In the genomic region with DNA sequence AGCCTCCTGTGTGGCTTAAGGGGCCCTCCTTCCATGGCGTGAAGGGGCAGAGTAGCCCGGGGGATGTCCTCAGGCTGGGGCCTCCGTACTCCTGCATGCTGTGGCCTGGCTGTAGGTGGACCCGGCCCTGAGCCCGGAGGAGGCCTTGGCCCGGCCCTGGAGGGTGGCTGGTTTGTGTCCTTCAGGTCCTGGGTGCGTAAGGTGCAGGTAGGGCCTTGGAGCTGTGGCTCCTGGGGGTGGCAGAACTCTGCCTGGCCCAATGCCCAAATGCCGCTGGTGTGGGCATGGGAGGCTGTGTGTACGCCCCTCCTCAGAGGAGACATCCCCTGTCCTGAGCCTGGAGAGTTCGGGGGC, we compare ENCODE assay signal across 19 cellular contexts. TPM values are rescaled to one million over a fixed set of nuclear protein-coding genes. Genes with fewer than 3 reads are reported as not detected.
"Had no signal": no experiment of that assay in that cellular context is flagged by ENCODE, and none has a peak within 500 bp of the region (broad histone marks: within the 10 kb centered on the region; RNA-seq: fewer than 3 reads in every experiment).

No MANE protein-coding gene starts in this region.

- DNase-seq: activated CD4-positive, alpha-beta memory T cell treated with anti-CD3 and anti-CD28 coated beads, Interleukin-2, amount 10 ng/mL, durations not matched to agents 7 days and 5 days; activated CD4-positive, alpha-beta T cell treated with anti-CD3 and anti-CD28 coated beads for 36 hours; activated naive CD4-positive, alpha-beta T cell treated with anti-CD3 and anti-CD28 coated beads for 36 hours; activated T-cell treated with anti-CD3 and anti-CD28 coated beads, Interleukin-2, amount 50 U/mL, for 72 hours; caudate nucleus; cortex of kidney; effector CD8-positive, alpha-beta T cell; heart right ventricle; islet precursor cell; left ventricle myocardium inferior; mesenchymal stem cell; stimulated activated CD4-positive, alpha-beta T cell treated with anti-CD3 and anti-CD28 coated beads, Interleukin-15, amount 100 ng/mL, for 24 hours; stimulated activated CD4-positive, alpha-beta T cell treated with anti-CD3 and anti-CD28 coated beads, Interleukin-4, amount 100 ng/mL, for 24 hours; stomach; T1000 had no signal

- H3K4me1 Mint-ChIP-seq: activated CD4-positive, alpha-beta memory T cell treated with anti-CD3 and anti-CD28 coated beads, Interleukin-2, amount 10 ng/mL, durations not matched to agents 7 days and 5 days had no signal

- H3K9me3 ChIP-seq: heart right ventricle, left ventricle myocardium inferior, stomach, thoracic aorta had no signal

- FAIRE-seq: frontal cortex had no signal

- H3K27ac Mint-ChIP-seq: activated CD4-positive, alpha-beta memory T cell treated with anti-CD3 and anti-CD28 coated beads, Interleukin-2, amount 10 ng/mL, durations not matched to agents 7 days and 5 days; activated CD4-positive, alpha-beta T cell treated with anti-CD3 and anti-CD28 coated beads for 36 hours; activated naive CD4-positive, alpha-beta T cell treated with anti-CD3 and anti-CD28 coated beads for 36 hours; activated T-cell treated with anti-CD3 and anti-CD28 coated beads, Interleukin-2, amount 50 U/mL, for 72 hours; natural killer cell treated with Interleukin-12 subunit alpha and Interleukin-12 subunit beta and Interleukin-15 and Interleukin-18, amount 100 ng/mL, for 72 hours had no signal

- H3K4me3 ChIP-seq: heart right ventricle, left ventricle myocardium inferior, stomach, thoracic aorta had no signal

- H3K27ac ChIP-seq: heart right ventricle, left ventricle myocardium inferior, stomach, thoracic aorta had no signal

- H3K4me3 Mint-ChIP-seq: activated CD4-positive, alpha-beta memory T cell treated with anti-CD3 and anti-CD28 coated beads, Interleukin-2, amount 10 ng/mL, durations not matched to agents 7 days and 5 days; activated CD4-positive, alpha-beta T cell treated with anti-CD3 and anti-CD28 coated beads for 36 hours; activated naive CD4-positive, alpha-beta T cell treated with anti-CD3 and anti-CD28 coated beads for 36 hours; activated T-cell treated with anti-CD3 and anti-CD28 coated beads, Interleukin-2, amount 50 U/mL, for 72 hours; natural killer cell treated with Interleukin-12 subunit alpha and Interleukin-12 subunit beta and Interleukin-15 and Interleukin-18, amount 100 ng/mL, for 72 hours had no signal

- H3K9me3 Mint-ChIP-seq: activated CD4-positive, alpha-beta memory T cell treated with anti-CD3 and anti-CD28 coated beads, Interleukin-2, amount 10 ng/mL, durations not matched to agents 7 days and 5 days; activated naive CD4-positive, alpha-beta T cell treated with anti-CD3 and anti-CD28 coated beads for 36 hours; activated T-cell treated with anti-CD3 and anti-CD28 coated beads, Interleukin-2, amount 50 U/mL, for 72 hours; natural killer cell treated with Interleukin-12 subunit alpha and Interleukin-12 subunit beta and Interleukin-15 and Interleukin-18, amount 100 ng/mL, for 72 hours had no signal

- H3K27me3 ChIP-seq: heart right ventricle had no signal

- H3K27me3 Mint-ChIP-seq: activated CD4-positive, alpha-beta memory T cell treated with anti-CD3 and anti-CD28 coated beads, Interleukin-2, amount 10 ng/mL, durations not matched to agents 7 days and 5 days; natural killer cell treated with Interleukin-12 subunit alpha and Interleukin-12 subunit beta and Interleukin-15 and Interleukin-18, amount 100 ng/mL, for 72 hours had no signal

- ATAC-seq: activated CD4-positive, alpha-beta T cell treated with anti-CD3 and anti-CD28 coated beads for 36 hours; activated T-cell treated with anti-CD3 and anti-CD28 coated beads, Interleukin-2, amount 50 U/mL, for 72 hours; natural killer cell treated with Interleukin-12 subunit alpha and Interleukin-12 subunit beta and Interleukin-15 and Interleukin-18, amount 100 ng/mL, for 72 hours had no signal

RNA-seq across cellular contexts. Expression of a gene that starts 26.9 kb away (rescaled TPM):
- total RNA-seq: natural killer cell treated with Interleukin-12 subunit alpha and Interleukin-12 subunit beta and Interleukin-15 and Interleukin-18, amount 100 ng/mL, for 72 hours; pulmonary artery endothelial cell had no signal
